Comparison of ENCODE assay signal across 22 cellular contexts in the genomic region with DNA sequence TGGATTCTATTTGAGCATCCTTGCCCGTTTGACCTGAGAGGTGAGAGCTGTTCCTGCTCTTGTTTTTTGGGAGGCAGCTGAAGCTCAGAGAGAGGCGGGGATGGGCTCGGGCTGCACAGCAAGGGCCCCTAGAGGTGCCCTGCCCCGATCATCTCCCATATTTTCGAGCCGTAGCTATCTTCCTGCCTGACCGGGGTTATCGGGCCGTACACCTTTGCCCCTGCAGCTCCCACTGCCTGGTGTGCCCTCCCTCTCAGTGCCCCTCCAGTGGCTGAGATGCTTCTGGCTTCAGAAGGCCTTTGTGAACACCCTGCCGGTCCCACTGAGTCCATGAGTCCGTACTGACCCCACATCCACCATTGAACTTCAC.
"Had no signal": no experiment of that assay in that cellular context is flagged by ENCODE, and none has a peak within 500 bp of the region (broad histone marks: within the 10 kb centered on the region; RNA-seq: fewer than 3 reads in every experiment).

No MANE protein-coding gene starts in this region.

- H3K27me3 ChIP-seq: gastrocnemius medialis, hepatocyte, left lung, suprapubic skin, upper lobe of left lung had no signal

- H3K9me3 Mint-ChIP-seq: activated CD4-positive, alpha-beta memory T cell treated with anti-CD3 and anti-CD28 coated beads for 36 hours; activated naive CD8-positive, alpha-beta T cell treated with anti-CD3 and anti-CD28 coated beads for 36 hours; activated T-cell treated with anti-CD3 and anti-CD28 coated beads, Interleukin-2, amount 50 U/mL, for 24 hours; central memory CD8-positive, alpha-beta T cell; naive B cell had no signal

- H3K27me3 Mint-ChIP-seq: activated CD4-positive, alpha-beta memory T cell treated with anti-CD3 and anti-CD28 coated beads for 36 hours; activated CD4-positive, alpha-beta T cell treated with anti-CD3 and anti-CD28 coated beads for 36 hours; activated naive CD8-positive, alpha-beta T cell treated with anti-CD3 and anti-CD28 coated beads for 36 hours; activated T-cell treated with anti-CD3 and anti-CD28 coated beads, Interleukin-2, amount 50 U/mL, for 24 hours; central memory CD8-positive, alpha-beta T cell; naive B cell had no signal

- H3K27ac Mint-ChIP-seq: activated CD4-positive, alpha-beta memory T cell treated with anti-CD3 and anti-CD28 coated beads for 36 hours; activated CD4-positive, alpha-beta T cell treated with anti-CD3 and anti-CD28 coated beads for 36 hours; activated naive CD8-positive, alpha-beta T cell treated with anti-CD3 and anti-CD28 coated beads for 36 hours; activated T-cell treated with anti-CD3 and anti-CD28 coated beads, Interleukin-2, amount 50 U/mL, for 24 hours had no signal

- ATAC-seq: activated CD4-positive, alpha-beta T cell treated with anti-CD3 and anti-CD28 coated beads for 36 hours; gastrocnemius medialis; left lung; stimulated activated naive CD8-positive, alpha-beta T cell treated with anti-CD3 and anti-CD28 coated beads, Interleukin-15, Interleukin-2, amounts not matched to agents 100 U/mL and 50 U/mL, for 24 hours had no signal

- H3K36me3 ChIP-seq: gastrocnemius medialis, left lung, neutrophil, suprapubic skin had no signal

- H3K4me3 Mint-ChIP-seq: activated CD4-positive, alpha-beta memory T cell treated with anti-CD3 and anti-CD28 coated beads for 36 hours; activated CD4-positive, alpha-beta T cell treated with anti-CD3 and anti-CD28 coated beads for 36 hours; activated naive CD8-positive, alpha-beta T cell treated with anti-CD3 and anti-CD28 coated beads for 36 hours; activated T-cell treated with anti-CD3 and anti-CD28 coated beads, Interleukin-2, amount 50 U/mL, for 24 hours; brain; central memory CD8-positive, alpha-beta T cell had no signal

- H3K27ac ChIP-seq: epithelial cell of prostate, gastrocnemius medialis, hepatocyte, left lung, neutrophil, skin epidermis, suprapubic skin, upper lobe of left lung had no signal

- H3K4me3 ChIP-seq: gastrocnemius medialis, hepatocyte, left lung, skin epidermis, suprapubic skin, upper lobe of left lung had no signal

- H3K9me3 ChIP-seq: gastrocnemius medialis, left lung, neutrophil, suprapubic skin, upper lobe of left lung had no signal

- DNase-seq: activated CD4-positive, alpha-beta memory T cell treated with anti-CD3 and anti-CD28 coated beads for 36 hours; activated CD4-positive, alpha-beta T cell treated with anti-CD3 and anti-CD28 coated beads for 36 hours; activated gamma-delta T cell; activated naive CD8-positive, alpha-beta T cell treated with anti-CD3 and anti-CD28 coated beads for 36 hours; effector memory CD4-positive, alpha-beta T cell; gastrocnemius medialis; kidney; naive B cell; stimulated activated CD4-positive, alpha-beta T cell treated with anti-CD3 and anti-CD28 coated beads, Interleukin-4, amount 100 ng/mL, for 24 hours; stimulated activated naive CD8-positive, alpha-beta T cell treated with anti-CD3 and anti-CD28 coated beads, Interleukin-15, Interleukin-2, amounts not matched to agents 100 U/mL and 50 U/mL, for 24 hours; T-helper 1 cell; T1000 had no signal

- H3K36me3 Mint-ChIP-seq: activated CD4-positive, alpha-beta memory T cell treated with anti-CD3 and anti-CD28 coated beads for 36 hours; activated naive CD8-positive, alpha-beta T cell treated with anti-CD3 and anti-CD28 coated beads for 36 hours; naive B cell had no signal
